ENCODE assay signal across 1 cellular context in the genomic region with DNA sequence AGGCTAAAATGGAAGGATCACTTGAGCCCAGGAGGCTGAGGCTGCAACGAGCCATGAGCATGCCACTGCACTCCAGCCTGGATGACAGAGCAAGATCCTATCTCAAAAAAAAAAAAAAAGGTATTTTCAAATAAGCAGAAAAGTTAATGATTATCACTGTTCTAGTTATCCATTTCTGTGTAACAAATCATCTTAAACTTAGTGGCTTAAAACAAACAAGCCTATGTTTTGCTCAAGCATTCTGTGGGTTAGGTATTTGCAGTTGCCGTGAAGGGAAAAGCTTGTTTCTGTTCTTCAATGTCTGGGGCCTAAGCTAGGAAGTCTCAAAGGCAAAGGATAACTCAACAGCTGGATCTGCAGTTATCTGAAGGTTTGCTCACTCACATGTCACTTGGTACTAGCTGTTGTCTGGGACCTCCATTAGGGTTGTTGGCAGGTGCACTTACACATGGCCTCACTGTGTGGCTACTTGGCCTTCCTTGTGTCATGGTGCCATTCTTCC.
TF ChIP-seq lines count a peak whose summit lies in the region.

No MANE protein-coding gene starts in this region.

TF ChIP-seq in liver, 16 proteins besides CTCF, POLR2A, EP300 and RAD21:
- peak in 1 of 2 donors; percentile 4 for TF ChIP-seq RXRA (IDR thresholded peaks at IDR 0.05)
- peak; percentile 21 for TF ChIP-seq FOXA2 (IDR thresholded peaks at IDR 0.05)
- TF ChIP-seq, protein P1, sequence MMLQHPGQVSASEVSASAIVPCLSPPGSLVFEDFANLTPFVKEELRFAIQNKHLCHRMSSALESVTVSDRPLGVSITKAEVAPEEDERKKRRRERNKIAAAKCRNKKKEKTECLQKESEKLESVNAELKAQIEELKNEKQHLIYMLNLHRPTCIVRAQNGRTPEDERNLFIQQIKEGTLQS (IDR thresholded peaks at IDR 0.05) = no peak
- TF ChIP-seq SP1 (IDR thresholded peaks at IDR 0.05) = peak; percentile 22
- TF ChIP-seq EGR1 (IDR thresholded peaks at IDR 0.05; ENCODE audit: low read depth in 2 of 2) = no peak
- TF ChIP-seq NR2F2 (IDR thresholded peaks at IDR 0.05) = no peak
- TF ChIP-seq, protein P2, sequence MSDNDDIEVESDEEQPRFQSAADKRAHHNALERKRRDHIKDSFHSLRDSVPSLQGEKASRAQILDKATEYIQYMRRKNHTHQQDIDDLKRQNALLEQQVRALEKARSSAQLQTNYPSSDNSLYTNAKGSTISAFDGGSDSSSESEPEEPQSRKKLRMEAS (IDR thresholded peaks at IDR 0.05) = no peak
- TF ChIP-seq, protein P3, sequence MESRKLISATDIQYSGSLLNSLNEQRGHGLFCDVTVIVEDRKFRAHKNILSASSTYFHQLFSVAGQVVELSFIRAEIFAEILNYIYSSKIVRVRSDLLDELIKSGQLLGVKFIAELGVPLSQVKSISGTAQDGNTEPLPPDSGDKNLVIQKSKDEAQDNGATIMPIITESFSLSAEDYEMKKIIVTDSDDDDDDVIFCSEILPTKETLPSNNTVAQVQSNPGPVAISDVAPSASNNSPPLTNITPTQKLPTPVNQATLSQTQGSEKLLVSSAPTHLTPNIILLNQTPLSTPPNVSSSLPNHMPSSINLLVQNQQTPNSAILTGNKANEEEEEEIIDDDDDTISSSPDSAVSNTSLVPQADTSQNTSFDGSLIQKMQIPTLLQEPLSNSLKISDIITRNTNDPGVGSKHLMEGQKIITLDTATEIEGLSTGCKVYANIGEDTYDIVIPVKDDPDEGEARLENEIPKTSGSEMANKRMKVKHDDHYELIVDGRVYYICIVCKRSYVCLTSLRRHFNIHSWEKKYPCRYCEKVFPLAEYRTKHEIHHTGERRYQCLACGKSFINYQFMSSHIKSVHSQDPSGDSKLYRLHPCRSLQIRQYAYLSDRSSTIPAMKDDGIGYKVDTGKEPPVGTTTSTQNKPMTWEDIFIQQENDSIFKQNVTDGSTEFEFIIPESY (IDR thresholded peaks at IDR 0.05) = no peak
- TF ChIP-seq HNF4G (IDR thresholded peaks at IDR 0.05) = no peak
- no peak for TF ChIP-seq TAF1 (conservative IDR thresholded peaks at IDR 0.05)
- TF ChIP-seq HNF4A (conservative IDR thresholded peaks at IDR 0.05) = peak in 1 of 2 donors; percentile 23
- no peak for TF ChIP-seq GABPA (IDR thresholded peaks at IDR 0.05 in 1 of 2, conservative IDR thresholded peaks at IDR 0.05 in 1 of 2)
- TF ChIP-seq, protein P4, sequence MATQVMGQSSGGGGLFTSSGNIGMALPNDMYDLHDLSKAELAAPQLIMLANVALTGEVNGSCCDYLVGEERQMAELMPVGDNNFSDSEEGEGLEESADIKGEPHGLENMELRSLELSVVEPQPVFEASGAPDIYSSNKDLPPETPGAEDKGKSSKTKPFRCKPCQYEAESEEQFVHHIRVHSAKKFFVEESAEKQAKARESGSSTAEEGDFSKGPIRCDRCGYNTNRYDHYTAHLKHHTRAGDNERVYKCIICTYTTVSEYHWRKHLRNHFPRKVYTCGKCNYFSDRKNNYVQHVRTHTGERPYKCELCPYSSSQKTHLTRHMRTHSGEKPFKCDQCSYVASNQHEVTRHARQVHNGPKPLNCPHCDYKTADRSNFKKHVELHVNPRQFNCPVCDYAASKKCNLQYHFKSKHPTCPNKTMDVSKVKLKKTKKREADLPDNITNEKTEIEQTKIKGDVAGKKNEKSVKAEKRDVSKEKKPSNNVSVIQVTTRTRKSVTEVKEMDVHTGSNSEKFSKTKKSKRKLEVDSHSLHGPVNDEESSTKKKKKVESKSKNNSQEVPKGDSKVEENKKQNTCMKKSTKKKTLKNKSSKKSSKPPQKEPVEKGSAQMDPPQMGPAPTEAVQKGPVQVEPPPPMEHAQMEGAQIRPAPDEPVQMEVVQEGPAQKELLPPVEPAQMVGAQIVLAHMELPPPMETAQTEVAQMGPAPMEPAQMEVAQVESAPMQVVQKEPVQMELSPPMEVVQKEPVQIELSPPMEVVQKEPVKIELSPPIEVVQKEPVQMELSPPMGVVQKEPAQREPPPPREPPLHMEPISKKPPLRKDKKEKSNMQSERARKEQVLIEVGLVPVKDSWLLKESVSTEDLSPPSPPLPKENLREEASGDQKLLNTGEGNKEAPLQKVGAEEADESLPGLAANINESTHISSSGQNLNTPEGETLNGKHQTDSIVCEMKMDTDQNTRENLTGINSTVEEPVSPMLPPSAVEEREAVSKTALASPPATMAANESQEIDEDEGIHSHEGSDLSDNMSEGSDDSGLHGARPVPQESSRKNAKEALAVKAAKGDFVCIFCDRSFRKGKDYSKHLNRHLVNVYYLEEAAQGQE (IDR thresholded peaks at IDR 0.05) = no peak
- TF ChIP-seq YY1 (IDR thresholded peaks at IDR 0.05) = peak; percentile 49
- no peak for TF ChIP-seq FOXA1 (IDR thresholded peaks at IDR 0.05)
- no peak for TF ChIP-seq JUND (IDR thresholded peaks at IDR 0.05)
